In the genomic region with DNA sequence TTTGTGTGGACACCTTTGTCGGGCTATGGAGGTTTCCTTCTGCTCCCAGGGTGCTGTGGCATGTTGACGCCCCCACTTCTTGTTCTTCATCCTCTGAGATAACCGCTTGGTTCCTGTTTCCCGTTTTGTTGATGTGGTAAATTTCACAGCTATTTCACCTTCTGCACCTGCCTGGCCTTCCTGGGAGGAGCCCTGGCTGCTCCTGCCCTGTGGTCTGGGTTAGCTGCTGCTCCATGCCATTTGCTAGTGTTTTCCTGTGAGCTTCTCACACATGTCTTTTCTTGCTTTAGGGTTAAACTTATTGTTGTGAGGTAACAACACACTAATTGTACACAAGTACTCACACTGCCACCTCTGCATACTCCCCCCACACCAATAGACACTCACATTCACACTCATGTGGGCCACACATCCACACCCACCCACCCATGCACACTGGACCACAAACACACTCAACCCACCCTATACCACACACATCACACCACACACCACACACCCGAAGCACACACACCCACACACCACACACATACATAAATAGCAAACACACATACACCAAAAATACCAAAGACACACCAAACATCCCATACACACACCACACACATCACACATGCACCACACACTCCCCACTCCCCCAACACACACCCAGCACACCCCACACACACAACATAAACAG, we compare ENCODE assay signal across 14 cellular contexts. TPM values are rescaled to one million over a fixed set of nuclear protein-coding genes. Genes with fewer than 3 reads are reported as not detected.
A peak's percentile ranks its signal among the peaks of the same experiment; 100 is the strongest.
DNase-seq lines count a peak whose midpoint lies in the region; ATAC-seq and TF ChIP-seq lines count a peak whose summit lies in the region.
"Had no signal": no experiment of that assay in that cellular context is flagged by ENCODE, and none has a peak within 500 bp of the region (broad histone marks: within the 10 kb centered on the region; RNA-seq: fewer than 3 reads in every experiment).

No MANE protein-coding gene starts in this region.

- in situ Hi-C loops in gastrocnemius medialis (cut with MboI; ENCODE audit: low sequenced_read_pairs in 4 of 4) = no loop called here

- no peaks in the 10 kb centered on the region for H3K36me3 ChIP-seq in gastrocnemius medialis

- H3K9me3 ChIP-seq in gastrocnemius medialis = no peaks in the 10 kb centered on the region

- H3K27ac ChIP-seq in coronary artery (no peak overlapping the region), gastrocnemius medialis (no peak overlapping the region)
- H3K27ac ChIP-seq: C4-2B had no signal

- no peaks in the 10 kb centered on the region for H3K4me1 ChIP-seq in gastrocnemius medialis

- TF ChIP-seq CTCF in coronary artery (IDR thresholded peaks at IDR 0.05) (no peak), gastrocnemius medialis (IDR thresholded peaks at IDR 0.05 in 4 of 5, conservative IDR thresholded peaks at IDR 0.05 in 1 of 5) (no peak)

- ATAC-seq in gastrocnemius medialis (no peak), HG03469 (IDR thresholded peaks at IDR 0.05; ENCODE audit: unreplicated experiment) (no peak), HG03520 (IDR thresholded peaks at IDR 0.05; ENCODE audit: unreplicated experiment) (no peak)

- no peak for TF ChIP-seq POLR2A in gastrocnemius medialis (IDR thresholded peaks at IDR 0.05)

- H3K27me3 ChIP-seq in gastrocnemius medialis = no peaks in the 10 kb centered on the region

- no peak overlapping the region for H3K4me3 ChIP-seq in coronary artery
- no peak overlapping the region for H3K4me3 ChIP-seq in gastrocnemius medialis

- peak; percentile 19 to 38 for DNase-seq in AML-193 (lab: John Stamatoyannopoulos, UW)
- DNase-seq in GF-D8 (lab: John Stamatoyannopoulos, UW) = peak; percentile 93
- DNase-seq in NOMO-1 treated with DMSO at 0.1 percent for 48 hours (lab: John Stamatoyannopoulos, UW; ENCODE audit: unreplicated experiment) = peak; percentile 62
- peak; percentile 5 for DNase-seq in coronary artery (ENCODE audit: low spot score)
- no peak for DNase-seq in gastrocnemius medialis
- no peak for DNase-seq in NCI-H1417 treated with DMSO at 0.1 percent for 48 hours (lab: John Stamatoyannopoulos, UW)
- DNase-seq: erythroblast; NCI-H446 treated with DMSO at 0.1 percent for 48 hours; stimulated activated CD4-positive, alpha-beta T cell treated with anti-CD3 and anti-CD28 coated beads, Interleukin-12 subunit alpha, Interleukin-12 subunit beta, amount 100 ng/mL, for 4 hours had no signal

- intact Hi-C loops in gastrocnemius medialis (cut with DNase I; ENCODE audit: low total_unique reads) = no loop called here

RNA-seq across cellular contexts. Expression of a gene that starts 46.6 kb away (rescaled TPM):
- not detected for total RNA-seq in gastrocnemius medialis
- total RNA-seq: activated CD8-positive, alpha-beta memory T cell treated with anti-CD3 and anti-CD28 coated beads for 36 hours; SK-MEL-5 had no signal

Comparison
In these comparisons a context has a peak if more than half of its experiments do, and no peak if none do; other contexts are left out.
1. DNase-seq: peak in AML-193 (2 of 2), GF-D8 (single experiment), NOMO-1 treated with DMSO at 0.1 percent for 48 hours (single experiment) and coronary artery (single experiment); none in gastrocnemius medialis (0 of 2) and NCI-H1417 treated with DMSO at 0.1 percent for 48 hours (single experiment).